Comparison of ENCODE assay signal across 24 cellular contexts in the genomic region with DNA sequence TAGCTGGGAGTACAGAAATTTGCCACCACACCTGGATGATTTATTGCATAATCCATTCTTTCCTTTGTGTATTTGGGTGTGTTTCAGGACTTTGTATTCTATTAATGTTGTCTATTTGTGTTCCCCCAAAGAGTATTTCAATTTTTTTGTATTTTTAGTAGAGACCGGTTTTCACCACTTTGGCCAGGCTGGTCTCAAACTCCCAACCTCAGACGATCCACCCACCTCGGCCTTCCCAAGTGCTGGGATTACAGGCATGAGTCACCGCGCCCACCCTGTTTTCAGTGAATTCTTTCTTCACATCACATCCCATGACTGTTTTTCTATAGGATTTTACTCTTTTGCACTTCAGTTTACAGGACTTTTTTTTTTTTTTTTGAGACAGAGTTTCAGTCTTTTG.
"Had no signal": no experiment of that assay in that cellular context is flagged by ENCODE, and none has a peak within 500 bp of the region (broad histone marks: within the 10 kb centered on the region; RNA-seq: fewer than 3 reads in every experiment).

No MANE protein-coding gene starts in this region.

- H3K27me3 ChIP-seq: dorsolateral prefrontal cortex, hepatocyte, left lung had no signal

- H3K36me3 ChIP-seq: esophagus muscularis mucosa, gastroesophageal sphincter, heart left ventricle, left lung, lower lobe of right lung had no signal

- H3K79me2 ChIP-seq: hepatocyte had no signal

- FAIRE-seq: colon, endothelial cell of umbilical vein, frontal cortex, islet of Langerhans, keratinocyte had no signal

- ATAC-seq: foreskin keratinocyte, gastroesophageal sphincter, heart left ventricle, left cardiac atrium, left lung, left ventricle myocardium superior, lower lobe of right lung, mucosa of descending colon had no signal

- H3K27ac Mint-ChIP-seq: immature natural killer cell, mesothelial cell of epicardium had no signal

- H3K4me3 Mint-ChIP-seq: immature natural killer cell, mesothelial cell of epicardium had no signal

- H2AFZ ChIP-seq: hepatocyte had no signal

- H3K36me3 Mint-ChIP-seq: immature natural killer cell, mesothelial cell of epicardium had no signal

- DNase-seq: dermis blood vessel endothelial cell; dorsolateral prefrontal cortex; effector CD4-positive, alpha-beta T cell; effector memory CD4-positive, alpha-beta T cell; foreskin keratinocyte; heart left ventricle; hypothalamus; immature natural killer cell; left cardiac atrium; left ventricle myocardium superior; lower lobe of right lung; mesenchymal stem cell; mucosa of descending colon had no signal

- H3K4me2 ChIP-seq: hepatocyte had no signal

- H3K4me1 Mint-ChIP-seq: immature natural killer cell had no signal

- H3K9me3 ChIP-seq: esophagus muscularis mucosa, gastroesophageal sphincter, left lung, lower lobe of right lung, mucosa of descending colon had no signal

- H3K4me3 ChIP-seq: coronary artery, dorsolateral prefrontal cortex, esophagus muscularis mucosa, gastroesophageal sphincter, heart left ventricle, hepatocyte, left lung, lower lobe of right lung, mucosa of descending colon had no signal

- H3K27ac ChIP-seq: coronary artery, dorsolateral prefrontal cortex, esophagus muscularis mucosa, foreskin keratinocyte, gastroesophageal sphincter, heart left ventricle, hepatocyte, left lung, lower lobe of right lung had no signal

- H3K4me1 ChIP-seq: esophagus muscularis mucosa, gastroesophageal sphincter, heart left ventricle, lower lobe of right lung had no signal
